In genomic region chr21:36922861-36923260, GRCh38 we compare ENCODE assay signal across 22 cellular contexts. TPM values are rescaled to one million over a fixed set of nuclear protein-coding genes. Genes with fewer than 3 reads are reported as not detected.
DNase-seq lines count a peak whose midpoint lies in the region; ATAC-seq, FAIRE-seq and TF ChIP-seq lines count a peak whose summit lies in the region.
"Had no signal": no experiment of that assay in that cellular context is flagged by ENCODE, and none has a peak within 500 bp of the region (broad histone marks: within the 10 kb centered on the region; RNA-seq: fewer than 3 reads in every experiment).

No MANE protein-coding gene starts in this region.

- H3K9me3 ChIP-seq in K562 (replicated peaks; ENCODE audit: control insufficient read depth, insufficient read depth, low read depth, low read length): no peaks in the 10 kb centered on the region
- H3K9me3 ChIP-seq in osteoblast (ENCODE audit: low read depth, low read length): no peaks in the 10 kb centered on the region
- no peaks in the 10 kb centered on the region for H3K9me3 ChIP-seq in CD4-positive, alpha-beta memory T cell (ENCODE audit: control insufficient read depth in 1 of 2, low read length in 2 of 2)
- H3K9me3 ChIP-seq: BLaER1 treated with 17β-estradiol and CSF1 and Interleukin-3, amounts not matched to agents 10 nM and 100 nM had no signal

- WGBS in K562 (ENCODE audit: insufficient coverage, low coverage, missing lambda C conversion rate): 79% methylated on average over 18 of the region's 18 CpGs

- FAIRE-seq in K562 (lab: Jason Lieb, UNC): no peak
- FAIRE-seq: GM12891, H54 had no signal

- no peaks in the 10 kb centered on the region for H3K9me1 ChIP-seq in K562 (ENCODE audit: control insufficient read depth, insufficient read depth, low read length)

- intact Hi-C loops in K562 (cut with micrococcal nuclease): no loop called here
- intact Hi-C loops in CD4-positive, alpha-beta memory T cell (cut with micrococcal nuclease): no loop called here

- no peaks in the 10 kb centered on the region for H3F3A ChIP-seq in GM23338 (replicated peaks; ENCODE audit: low read depth)

- ATAC-seq in activated naive CD4-positive, alpha-beta T cell treated with anti-CD3 and anti-CD28 coated beads, Interleukin-2, amount 50 U/mL, for 72 hours: no peak
- ATAC-seq in GM23338: peak; percentile 42; the same call in 2 of the 3 replicates
- ATAC-seq in K562: no peak
- no peak for ATAC-seq in GM21576 (IDR thresholded peaks at IDR 0.05; ENCODE audit: unreplicated experiment)

- H3K36me3 Mint-ChIP-seq in activated naive CD4-positive, alpha-beta T cell treated with anti-CD3 and anti-CD28 coated beads, Interleukin-2, amount 50 U/mL, for 72 hours: no peaks in the 10 kb centered on the region
- no peaks in the 10 kb centered on the region for H3K36me3 Mint-ChIP-seq in activated naive CD4-positive, alpha-beta T cell treated with anti-CD3 and anti-CD28 coated beads, Interleukin-2, amount 10 ng/mL, durations not matched to agents 7 days and 5 days
- no peaks in the 10 kb centered on the region for H3K36me3 Mint-ChIP-seq in GM23338 (ENCODE audit: low read depth)
- H3K36me3 Mint-ChIP-seq in CD4-positive, alpha-beta memory T cell: peaks cover 12 to 16% of the 10 kb centered on the region in 2 donors

- H3K9me3 Mint-ChIP-seq in activated naive CD4-positive, alpha-beta T cell treated with anti-CD3 and anti-CD28 coated beads, Interleukin-2, amount 50 U/mL, for 72 hours: no peaks in the 10 kb centered on the region
- H3K9me3 Mint-ChIP-seq in activated naive CD4-positive, alpha-beta T cell treated with anti-CD3 and anti-CD28 coated beads, Interleukin-2, amount 10 ng/mL, durations not matched to agents 7 days and 5 days: no peaks in the 10 kb centered on the region
- no peaks in the 10 kb centered on the region for H3K9me3 Mint-ChIP-seq in GM23338
- H3K9me3 Mint-ChIP-seq in CD4-positive, alpha-beta memory T cell: no peaks in the 10 kb centered on the region
- H3K9me3 Mint-ChIP-seq: CD8-positive, alpha-beta memory T cell had no signal

- H3K36me3 ChIP-seq in GM23338 (ENCODE audit: insufficient read depth) (no peaks in the 10 kb centered on the region), K562 (ENCODE audit: control insufficient read depth, insufficient read depth, low read length) (peaks cover 7% of the 10 kb centered on the region; the same call in 2 of the 3 replicates), osteoblast (ENCODE audit: insufficient read depth, low read length) (peaks cover 9% of the 10 kb centered on the region)
- H3K36me3 ChIP-seq in CD4-positive, alpha-beta memory T cell (ENCODE audit: insufficient read depth, low read length): no peaks in the 10 kb centered on the region

- CTCF ChIA-PET in activated naive CD4-positive, alpha-beta T cell treated with anti-CD3 and anti-CD28 coated beads, Interleukin-2, amount 10 ng/mL, durations not matched to agents 7 days and 5 days (lab: Charles Lee): interaction anchor here (0.6 to 0.7 kb wide), 2 partner anchors 10 to 43 kb away, joined by 3 read pairs; no protein-coding TSS in a partner anchor
- CTCF ChIA-PET in K562 (lab: Yijun Ruan, JAX; ENCODE audit: low intra/inter-chr PET ratio): no interaction called here
- CTCF ChIA-PET in CD4-positive, alpha-beta memory T cell (lab: Charles Lee; ENCODE audit: partially characterized antibody): interaction anchor here (1.0 to 2.6 kb wide), 2 partner anchors 9 to 148 kb away, joined by 3 to 9 read pairs; no protein-coding TSS in a partner anchor

- H3K27me3 ChIP-seq in GM23338 (ENCODE audit: insufficient read depth) (no peaks in the 10 kb centered on the region), K562 (ENCODE audit: control insufficient read depth in 2 of 2, insufficient read depth in 2 of 2, low read length in 2 of 2) (no peaks in the 10 kb centered on the region), osteoblast (ENCODE audit: insufficient read depth, low read length) (no peaks in the 10 kb centered on the region)
- no peaks in the 10 kb centered on the region for H3K27me3 ChIP-seq in CD4-positive, alpha-beta memory T cell (ENCODE audit: insufficient read depth, low read length)
- H3K27me3 ChIP-seq: BLaER1 treated with 17β-estradiol and CSF1 and Interleukin-3, amounts not matched to agents 10 nM and 100 nM had no signal

- BruUV-seq in K562 (replicated peaks; lab: Mats Ljungman, UMichigan): no TSS peak

- no peaks in the 10 kb centered on the region for H3K9me2 ChIP-seq in GM23338 (ENCODE audit: insufficient read depth)

- peak overlapping the region; percentile 29 to 60 for H3K27ac Mint-ChIP-seq in activated naive CD4-positive, alpha-beta T cell treated with anti-CD3 and anti-CD28 coated beads, Interleukin-2, amount 50 U/mL, for 72 hours
- no peak overlapping the region for H3K27ac Mint-ChIP-seq in activated naive CD4-positive, alpha-beta T cell treated with anti-CD3 and anti-CD28 coated beads, Interleukin-2, amount 10 ng/mL, durations not matched to agents 7 days and 5 days
- H3K27ac Mint-ChIP-seq in GM23338: no peak overlapping the region
- H3K27ac Mint-ChIP-seq in CD4-positive, alpha-beta memory T cell: no peak overlapping the region
- H3K27ac Mint-ChIP-seq: B cell had no signal

- no peak for DNase-seq in activated naive CD4-positive, alpha-beta T cell treated with anti-CD3 and anti-CD28 coated beads, Interleukin-2, amount 50 U/mL, for 72 hours (ENCODE audit: low spot score in 2 of 2)
- no peak for DNase-seq in activated naive CD4-positive, alpha-beta T cell treated with anti-CD3 and anti-CD28 coated beads, Interleukin-2, amount 10 ng/mL, durations not matched to agents 7 days and 5 days
- DNase-seq in GM23338 (ENCODE audit: low spot score): no peak
- DNase-seq in K562 (ENCODE audit: extremely low read depth in 1 of 4, low spot score in 3 of 4): no peak
- no peak for DNase-seq in osteoblast (ENCODE audit: insufficient read length, low spot score, missing footprints)
- no peak for DNase-seq in CD4-positive, alpha-beta memory T cell
- no peak for DNase-seq in ureter (ENCODE audit: low spot score)
- DNase-seq: 8988T; CD8-positive, alpha-beta memory T cell; COR-L47; DMS 273 treated with DMSO at 0.1 percent for 48 hours; DMS53; DND-41; EL; GM23248; HCEC 1CT; KBM-7 had no signal

- no peak overlapping the region for H3K4me2 ChIP-seq in GM23338
- H3K4me2 ChIP-seq in K562 (ENCODE audit: insufficient read depth, low read length): no peak overlapping the region
- no peak overlapping the region for H3K4me2 ChIP-seq in osteoblast (ENCODE audit: insufficient read depth, low read length)
- H3K4me2 ChIP-seq: BLaER1 treated with 17β-estradiol and CSF1 and Interleukin-3, amounts not matched to agents 10 nM and 100 nM had no signal

- no peaks in the 10 kb centered on the region for H3K27me3 Mint-ChIP-seq in activated naive CD4-positive, alpha-beta T cell treated with anti-CD3 and anti-CD28 coated beads, Interleukin-2, amount 10 ng/mL, durations not matched to agents 7 days and 5 days
- peaks cover 2% of the 10 kb centered on the region for H3K27me3 Mint-ChIP-seq in GM23338 (ENCODE audit: insufficient read depth, low read depth, poor library complexity)
- H3K27me3 Mint-ChIP-seq in CD4-positive, alpha-beta memory T cell: no peaks in the 10 kb centered on the region
- H3K27me3 Mint-ChIP-seq: B cell had no signal

- no peak for TF ChIP-seq POLR2A in K562 (conservative IDR thresholded peaks at IDR 0.05)

- no peak for TF ChIP-seq EP300 in K562 (IDR thresholded peaks at IDR 0.05; ENCODE audit: low read length)

- H3K4me1 Mint-ChIP-seq in activated naive CD4-positive, alpha-beta T cell treated with anti-CD3 and anti-CD28 coated beads, Interleukin-2, amount 10 ng/mL, durations not matched to agents 7 days and 5 days: no peaks in the 10 kb centered on the region
- peaks cover 6% of the 10 kb centered on the region; the same call in 2 of the 3 replicates for H3K4me1 Mint-ChIP-seq in GM23338
- H3K4me1 Mint-ChIP-seq in CD4-positive, alpha-beta memory T cell: peaks cover 0 to 10% (median 4%) of the 10 kb centered on the region in 4 donors
- H3K4me1 Mint-ChIP-seq: B cell; CD8-positive, alpha-beta memory T cell had no signal

- no peak for TF ChIP-seq CTCF in GM23338 (conservative IDR thresholded peaks at IDR 0.05; ENCODE audit: low read depth in 2 of 2)
- TF ChIP-seq CTCF in K562 (IDR thresholded peaks at IDR 0.05 in 2 of 3, conservative IDR thresholded peaks at IDR 0.05 in 1 of 3; ENCODE audit: insufficient read depth in 2 of 3, low read depth in 1 of 3, low read length in 3 of 3): no peak
- no peak for TF ChIP-seq CTCF in osteoblast (IDR thresholded peaks at IDR 0.05; ENCODE audit: extremely low read depth, low read depth, low read length)

- H3K4me1 ChIP-seq in GM23338 (ENCODE audit: insufficient read depth) (peaks cover 4% of the 10 kb centered on the region), K562 (replicated peaks in 1 of 2; ENCODE audit: control insufficient read depth in 2 of 2, insufficient read depth in 2 of 2, low read length in 2 of 2) (peaks cover 0 to 4% of the 10 kb centered on the region in 2 experiments; a peak in 1 of 5 replicates), osteoblast (ENCODE audit: insufficient read depth, low read length) (peaks cover 7% of the 10 kb centered on the region)
- H3K4me1 ChIP-seq in CD4-positive, alpha-beta memory T cell (ENCODE audit: insufficient read depth, low read length): no peaks in the 10 kb centered on the region

- no peak overlapping the region for H3K4me3 ChIP-seq in GM23338
- H3K4me3 ChIP-seq in K562: no peak overlapping the region
- H3K4me3 ChIP-seq in osteoblast (ENCODE audit: insufficient read depth, low read length): no peak overlapping the region
- no peak overlapping the region for H3K4me3 ChIP-seq in CD4-positive, alpha-beta memory T cell (ENCODE audit: low read length in 2 of 2)
- H3K4me3 ChIP-seq: BLaER1 treated with 17β-estradiol and CSF1 and Interleukin-3, amounts not matched to agents 10 nM and 100 nM; GM23248 had no signal

- no peak for TF ChIP-seq RAD21 in K562 (CRISPR knock-in tag; conservative IDR thresholded peaks at IDR 0.05 in 1 of 2, IDR thresholded peaks at IDR 0.05 in 1 of 2)

- H4K20me1 ChIP-seq in GM23338 (replicated peaks; ENCODE audit: insufficient read depth) (peaks cover 3% of the 10 kb centered on the region; the same call in 1 of the 2 replicates), K562 (replicated peaks; ENCODE audit: control insufficient read depth, insufficient read depth, low read length) (peaks cover 3% of the 10 kb centered on the region; the same call in 1 of the 2 replicates), osteoblast (ENCODE audit: insufficient read depth, low read length) (no peaks in the 10 kb centered on the region)

- H3K79me2 ChIP-seq in GM23338 (replicated peaks; ENCODE audit: insufficient read depth) (no peaks in the 10 kb centered on the region), K562 (ENCODE audit: control insufficient read depth, insufficient read depth, low read length) (no peaks in the 10 kb centered on the region), osteoblast (ENCODE audit: insufficient read depth, low read length) (peaks cover 17% of the 10 kb centered on the region)

- H3K9ac ChIP-seq in K562 (ENCODE audit: insufficient read depth in 1 of 2, low read depth in 2 of 2, low read length in 2 of 2): no peak overlapping the region
- H3K9ac ChIP-seq: BLaER1 treated with 17β-estradiol and CSF1 and Interleukin-3, amounts not matched to agents 10 nM and 100 nM; GM23248 had no signal

- no peak overlapping the region for H3K27ac ChIP-seq in GM23338 (ENCODE audit: low read depth)
- no peak overlapping the region for H3K27ac ChIP-seq in K562 (ENCODE audit: extremely low read depth, low read depth, low read length)
- H3K27ac ChIP-seq in osteoblast (ENCODE audit: low read depth, low read length): no peak overlapping the region
- H3K27ac ChIP-seq in CD4-positive, alpha-beta memory T cell (ENCODE audit: low read depth, low read length): no peak overlapping the region
- H3K27ac ChIP-seq: BLaER1 treated with 17β-estradiol and CSF1 and Interleukin-3, amounts not matched to agents 10 nM and 100 nM; GM23248 had no signal

- no peak overlapping the region for H2AFZ ChIP-seq in GM23338
- H2AFZ ChIP-seq in K562 (ENCODE audit: low read depth, low read length): no peak overlapping the region
- peak overlapping the region; percentile 13 for H2AFZ ChIP-seq in osteoblast (ENCODE audit: low read length)
- H2AFZ ChIP-seq: GM23248 had no signal

- no peak overlapping the region for H3K4me3 Mint-ChIP-seq in activated naive CD4-positive, alpha-beta T cell treated with anti-CD3 and anti-CD28 coated beads, Interleukin-2, amount 10 ng/mL, durations not matched to agents 7 days and 5 days
- no peak overlapping the region for H3K4me3 Mint-ChIP-seq in GM23338
- no peak overlapping the region for H3K4me3 Mint-ChIP-seq in CD4-positive, alpha-beta memory T cell
- H3K4me3 Mint-ChIP-seq: B cell; CD8-positive, alpha-beta memory T cell had no signal

- in situ Hi-C loops in K562 (cut with MboI): loop anchor here (10.0 kb wide), 2 partner anchors 178 to 778 kb away; no protein-coding TSS in a partner anchor

- POLR2A ChIA-PET in K562 (lab: Yijun Ruan, JAX): interaction anchor here (0.6 to 1.2 kb wide), 2 partner anchors 43 to 354 kb away, joined by 3 to 4 read pairs; no protein-coding TSS in a partner anchor
- POLR2A ChIA-PET in CD4-positive, alpha-beta memory T cell (lab: Charles Lee; ENCODE audit: partially characterized antibody): no interaction called here

RNA-seq across cellular contexts. Expression of gene HLCS, which starts 43.6 kb away (rescaled TPM):
- total RNA-seq in activated naive CD4-positive, alpha-beta T cell treated with anti-CD3 and anti-CD28 coated beads, Interleukin-2, amount 50 U/mL, for 72 hours: 10 to 100 TPM; 11.1 to 13.0 TPM
- 14.7 and 28.9 TPM in 2 replicates for total RNA-seq in GM23338 (2014; rRNA removed; shearing (Covaris generic))
- polyA plus RNA-seq in GM23338 (2016; fragmentation: Nextera tagmentation; extraction: Ambion mirVana): 5.0 and 6.1 TPM in 2 replicates
- 102 and 136 TPM in 2 replicates for total RNA-seq in K562 (2011; cell fraction: chromatin; rRNA removed; ENCODE audit: low replicate concordance)
- total RNA-seq in K562 (2011; cell fraction: nucleolus; rRNA removed): 47.9 and 55.7 TPM in 2 replicates
- 69.9 and 71.1 TPM in 2 replicates for total RNA-seq in K562 (2011; cell fraction: nucleoplasm; rRNA removed)
- total RNA-seq in K562 (2014; rRNA removed): 11.9 and 15.1 TPM in 2 replicates
- 21.5 and 25.6 TPM in 2 replicates for total RNA-seq in K562 (2014; rRNA removed; fragmentation: Illumina TruSeq; extraction: Trizol)
- 17.5 and 18.5 TPM in 2 replicates for total RNA-seq in K562 (2015; rRNA removed; fragmentation: Illumina TruSeq; extraction: Trizol)
- 20.0 and 20.1 TPM in 2 replicates for total RNA-seq in K562 (2021)
- polyA plus RNA-seq in K562 (2011; rRNA removed): 17.5 and 21.4 TPM in 2 replicates
- polyA plus RNA-seq in K562 (2011; cell fraction: cytosol; rRNA removed): 11.0 and 15.7 TPM in 2 replicates
- 21.4 and 25.6 TPM in 2 replicates for polyA plus RNA-seq in K562 (2011; cell fraction: nucleus; rRNA removed)
- polyA plus RNA-seq in K562 (2012): 13.6 and 26.9 TPM in 2 replicates
- 15.2 and 17.1 TPM in 2 replicates for polyA plus RNA-seq in K562 (2014; fragmentation: Illumina TruSeq; extraction: Trizol)
- 1 to 10 TPM; 3.0 to 3.6 TPM for polyA plus RNA-seq in K562 (2014; fragmentation: Nextera tagmentation; extraction: Ambion mirVana)
- 9.8 and 13.3 TPM in 2 replicates for polyA plus RNA-seq in K562 (2014; rRNA removed)
- 38.2 and 38.3 TPM in 2 replicates for polyA minus RNA-seq in K562 (2011; rRNA and poly(A)+ RNA removed)
- polyA minus RNA-seq in K562 (2011; cell fraction: cytosol; rRNA and poly(A)+ RNA removed): 10.7 and 11.5 TPM in 2 replicates
- polyA minus RNA-seq in K562 (2011; cell fraction: nucleus; rRNA and poly(A)+ RNA removed): 19.1 and 29.1 TPM in 2 replicates
- total RNA-seq in osteoblast: 51.9 and 59.7 TPM in 2 replicates
- total RNA-seq in CD4-positive, alpha-beta memory T cell: 10 to 100 TPM; 13.9 to 14.7 TPM
- polyA plus RNA-seq in CD4-positive, alpha-beta memory T cell: 1 to 10 TPM; 8.3 to 8.6 TPM
- total RNA-seq in ureter: 37.4 TPM

Comparison
In these comparisons a context has a peak if more than half of its experiments do, and no peak if none do; other contexts are left out.
1. H3K27ac Mint-ChIP-seq: peak in activated naive CD4-positive, alpha-beta T cell treated with anti-CD3 and anti-CD28 coated beads, Interleukin-2, amount 50 U/mL, for 72 hours (2 of 2); none in activated naive CD4-positive, alpha-beta T cell treated with anti-CD3 and anti-CD28 coated beads, Interleukin-2, amount 10 ng/mL, durations not matched to agents 7 days and 5 days (single experiment), GM23338 (single experiment) and CD4-positive, alpha-beta memory T cell (0 of 7).